In genomic region chr7:70218006-70218405, GRCh38 we compare ENCODE assay signal across 9 cellular contexts.
"Had no signal": no experiment of that assay in that cellular context is flagged by ENCODE, and none has a peak within 500 bp of the region (broad histone marks: within the 10 kb centered on the region; RNA-seq: fewer than 3 reads in every experiment).

No MANE protein-coding gene starts in this region.

- H3K4me3 Mint-ChIP-seq: GM23338, HFFc6 had no signal

- H3K4me3 ChIP-seq: GM23338, HAP-1, K562 had no signal

- H2AFZ ChIP-seq: GM23338 had no signal

- H3K27ac Mint-ChIP-seq: GM23338, HFFc6 had no signal

- H3K4me2 ChIP-seq: GM23338 had no signal

- H3K4me1 Mint-ChIP-seq: GM23338 had no signal

- ATAC-seq: GM23338, HCT116, K562 had no signal

- FAIRE-seq: H1, HTR-8/SVneo, K562 had no signal

- DNase-seq: H7, HFFc6, IMR-90 had no signal

- H3K36me3 ChIP-seq: HAP-1 had no signal

- H3K4me1 ChIP-seq: HAP-1 had no signal

- H3K9me3 ChIP-seq: HAP-1 had no signal

- H3K9me3 Mint-ChIP-seq: GM23338 had no signal
